ENCODE assay signal across 13 cellular contexts in genomic region chr3:186025161-186025560, GRCh38.
A peak's percentile ranks its signal among the peaks of the same experiment; 100 is the strongest.
DNase-seq lines count a peak whose midpoint lies in the region; FAIRE-seq and TF ChIP-seq lines count a peak whose summit lies in the region.
"Had no signal": no experiment of that assay in that cellular context is flagged by ENCODE, and none has a peak within 500 bp of the region (broad histone marks: within the 10 kb centered on the region; RNA-seq: fewer than 3 reads in every experiment).

No MANE protein-coding gene starts in this region.

- no peaks in the 10 kb centered on the region for H3F3A ChIP-seq in smooth muscle cell (ENCODE audit: low read depth)

- H4K20me1 ChIP-seq in smooth muscle cell (ENCODE audit: low read depth), result no peaks in the 10 kb centered on the region

- TF ChIP-seq CTCF in bronchial epithelial cell (IDR thresholded peaks at IDR 0.05; ENCODE audit: insufficient read depth, low read length, severe bottlenecking), result no peak
- no peak for TF ChIP-seq CTCF in smooth muscle cell (IDR thresholded peaks at IDR 0.05; ENCODE audit: borderline replicate concordance, insufficient read depth, poor library complexity, severe bottlenecking)

- H3K4me2 ChIP-seq in smooth muscle cell, result no peak overlapping the region

- no peak overlapping the region for H2AFZ ChIP-seq in smooth muscle cell (ENCODE audit: low read depth)

- H3K27me3 ChIP-seq in bronchial epithelial cell (ENCODE audit: control insufficient read depth, insufficient read depth, low read length) (no peaks in the 10 kb centered on the region), smooth muscle cell (ENCODE audit: low read depth) (no peaks in the 10 kb centered on the region)
- H3K27me3 ChIP-seq: body of pancreas, thyroid gland had no signal

- no peak overlapping the region for H3K9ac ChIP-seq in smooth muscle cell (ENCODE audit: low read depth)

- DNase-seq in EL, result peak; percentile 67
- peak; percentile 98 for DNase-seq in LHCN-M2 (ENCODE audit: low read depth)
- DNase-seq in bronchial epithelial cell (ENCODE audit: low read depth), result no peak
- DNase-seq in stimulated activated CD4-positive, alpha-beta T cell treated with anti-CD3 and anti-CD28 coated beads, Interleukin-1b, Interleukin-23, amount 100 ng/mL, for 48 hours, result peak; percentile 79
- no peak for DNase-seq in smooth muscle cell (lab: John Stamatoyannopoulos, UW; ENCODE audit: unreplicated experiment)
- DNase-seq in NOMO-1 treated with DMSO at 0.1 percent for 48 hours (lab: John Stamatoyannopoulos, UW; ENCODE audit: unreplicated experiment), result no peak
- no peak for DNase-seq in MV-4-11 (lab: John Stamatoyannopoulos, UW)
- DNase-seq in NK-92 treated with Interleukin-12 subunit alpha and Interleukin-12 subunit beta, amount 100 ng/mL, for 24 hours (lab: John Stamatoyannopoulos, UW), result no peak
- DNase-seq: body of pancreas, kidney, spleen, thyroid gland, WERI-Rb-1 had no signal

- peak; percentile 75 for FAIRE-seq in bronchial epithelial cell (lab: Jason Lieb, UNC)
- FAIRE-seq: kidney had no signal

- H3K4me1 ChIP-seq in smooth muscle cell (ENCODE audit: low read depth), result no peaks in the 10 kb centered on the region
- H3K4me1 ChIP-seq: spleen, thyroid gland had no signal

- H3K9me3 ChIP-seq in smooth muscle cell (replicated peaks; ENCODE audit: low read depth), result no peaks in the 10 kb centered on the region
- H3K9me3 ChIP-seq: body of pancreas, spleen, thyroid gland had no signal

- WGBS in smooth muscle cell (ENCODE audit: low lambda C conversion rate), result 68% methylated on average over 5 of the region's 5 CpGs

- H3K36me3 ChIP-seq in bronchial epithelial cell (ENCODE audit: control insufficient read depth, insufficient read depth, low read length) (no peaks in the 10 kb centered on the region), smooth muscle cell (ENCODE audit: low read depth) (no peaks in the 10 kb centered on the region)
- H3K36me3 ChIP-seq: spleen, thyroid gland, WERI-Rb-1 had no signal

- no peak overlapping the region for H3K27ac ChIP-seq in smooth muscle cell (ENCODE audit: low read depth)
- H3K27ac ChIP-seq: body of pancreas, spleen, thyroid gland, WERI-Rb-1 had no signal

- no peaks in the 10 kb centered on the region for H3K79me2 ChIP-seq in smooth muscle cell (ENCODE audit: low read depth)

- H3K4me3 ChIP-seq in bronchial epithelial cell (ENCODE audit: low read depth, low read length) (no peak overlapping the region), smooth muscle cell (no peak overlapping the region)
- H3K4me3 ChIP-seq: body of pancreas, spleen, thyroid gland had no signal

Comparison
In these comparisons a context has a peak if more than half of its experiments do, and no peak if none do; other contexts are left out.
1. DNase-seq: peak in EL (single experiment), LHCN-M2 (single experiment) and stimulated activated CD4-positive, alpha-beta T cell treated with anti-CD3 and anti-CD28 coated beads, Interleukin-1b, Interleukin-23, amount 100 ng/mL, for 48 hours (single experiment); none in bronchial epithelial cell (single experiment), smooth muscle cell (single experiment), NOMO-1 treated with DMSO at 0.1 percent for 48 hours (single experiment), MV-4-11 (single experiment) and NK-92 treated with Interleukin-12 subunit alpha and Interleukin-12 subunit beta, amount 100 ng/mL, for 24 hours (single experiment).